In genomic region chr11:128901655-128902514, GRCh38 we compare ENCODE assay signal across 1 cellular context.
TF ChIP-seq lines count a peak whose summit lies in the region.

No MANE protein-coding gene starts in this region.

TF ChIP-seq in H1, 55 proteins besides CTCF, POLR2A, EP300 and RAD21:
- TF ChIP-seq EZH2 (IDR thresholded peaks at IDR 0.05; ENCODE audit: low read depth, low read length, severe bottlenecking) (peak; percentile 70), CHD2 (IDR thresholded peaks at IDR 0.05; ENCODE audit: low read length) (no peak), CHD7 (IDR thresholded peaks at IDR 0.05; ENCODE audit: insufficient replicate concordance, low read length) (no peak), SIN3A (conservative IDR thresholded peaks at IDR 0.05 in 1 of 2, IDR thresholded peaks at IDR 0.05 in 1 of 2; ENCODE audit: low read depth in 1 of 2, low read length in 2 of 2) (0 out of 4 replicates have a peak, but pooled peaks of 1 of the 2 experiments have one; percentile 49), FOSL1 (IDR thresholded peaks at IDR 0.05; ENCODE audit: insufficient read depth, low read depth, low read length) (no peak), HDAC6 (IDR thresholded peaks at IDR 0.05; ENCODE audit: low read depth, low read length) (no peak), RFX5 (IDR thresholded peaks at IDR 0.05; ENCODE audit: borderline replicate concordance, low read depth, low read length) (no peak), CBX8 (IDR thresholded peaks at IDR 0.05; ENCODE audit: borderline replicate concordance, low read depth, low read length) (no peak), MAFK (IDR thresholded peaks at IDR 0.05; ENCODE audit: low read depth, low read length) (no peak), RBBP5 (IDR thresholded peaks at IDR 0.05; ENCODE audit: borderline replicate concordance, low read depth, low read length) (no peak), BACH1 (IDR thresholded peaks at IDR 0.05; ENCODE audit: low read length) (no peak), TAF7 (optimal IDR thresholded peaks at IDR 0.05; ENCODE audit: borderline replicate concordance, low read depth, low read length) (no peak), SUZ12 (IDR thresholded peaks at IDR 0.05; ENCODE audit: low read length) (peak; percentile 85), ASH2L (IDR thresholded peaks at IDR 0.05; ENCODE audit: low read length) (no peak), SAP30 (IDR thresholded peaks at IDR 0.05; ENCODE audit: insufficient read depth, insufficient replicate concordance, low read length) (no peak), KDM4A (IDR thresholded peaks at IDR 0.05; ENCODE audit: low read depth, low read length, severe bottlenecking) (no peak), HDAC2 (IDR thresholded peaks at IDR 0.05; ENCODE audit: borderline replicate concordance in 1 of 2, low read depth in 2 of 2, low read length in 2 of 2) (no peak), SIRT6 (IDR thresholded peaks at IDR 0.05; ENCODE audit: low read length) (no peak), TBP (IDR thresholded peaks at IDR 0.05; ENCODE audit: low read depth, low read length) (no peak), TAF1 (IDR thresholded peaks at IDR 0.05; ENCODE audit: low read depth, low read length) (no peak), JUN (IDR thresholded peaks at IDR 0.05; ENCODE audit: low read depth, low read length) (no peak), CEBPB (IDR thresholded peaks at IDR 0.05; ENCODE audit: low read depth, low read length) (no peak), SP1 (IDR thresholded peaks at IDR 0.05; ENCODE audit: low read depth, low read length) (no peak), CTBP2 (IDR thresholded peaks at IDR 0.05; ENCODE audit: borderline replicate concordance, insufficient read depth, insufficient read length, low read length) (peak; percentile 88), BCL11A (IDR thresholded peaks at IDR 0.05; ENCODE audit: low read depth in 2 of 2, low read length in 2 of 2) (no peak), ZNF274 (IDR thresholded peaks at IDR 0.05; ENCODE audit: borderline replicate concordance, extremely low read depth, low read length) (no peak), MAX (IDR thresholded peaks at IDR 0.05) (no peak), GTF2F1 (IDR thresholded peaks at IDR 0.05; ENCODE audit: borderline replicate concordance, low read depth, low read length) (no peak), RNF2 (IDR thresholded peaks at IDR 0.05; ENCODE audit: borderline replicate concordance, low read depth, low read length, missing control alignments, poor library complexity, severe bottlenecking) (peak; percentile 5), NRF1 (IDR thresholded peaks at IDR 0.05; ENCODE audit: low read depth, low read length) (no peak), JUND (IDR thresholded peaks at IDR 0.05; ENCODE audit: low read length) (no peak), TCF12 (IDR thresholded peaks at IDR 0.05; ENCODE audit: low read depth, low read length) (no peak), EGR1 (IDR thresholded peaks at IDR 0.05; ENCODE audit: borderline replicate concordance, low read depth, low read length) (no peak), TEAD4 (IDR thresholded peaks at IDR 0.05; ENCODE audit: low read depth, low read length) (no peak), POU5F1 (IDR thresholded peaks at IDR 0.05; ENCODE audit: low read depth, low read length) (no peak), BRCA1 (IDR thresholded peaks at IDR 0.05; ENCODE audit: low read depth, low read length) (no peak), SP2 (IDR thresholded peaks at IDR 0.05; ENCODE audit: low read length) (no peak), SIX5 (IDR thresholded peaks at IDR 0.05; ENCODE audit: low read depth, low read length) (no peak), RXRA (IDR thresholded peaks at IDR 0.05; ENCODE audit: insufficient read depth, low read depth, low read length) (no peak), GABPA (IDR thresholded peaks at IDR 0.05; ENCODE audit: borderline replicate concordance, insufficient read depth, low read length) (no peak)
- TF ChIP-seq, protein P1, sequence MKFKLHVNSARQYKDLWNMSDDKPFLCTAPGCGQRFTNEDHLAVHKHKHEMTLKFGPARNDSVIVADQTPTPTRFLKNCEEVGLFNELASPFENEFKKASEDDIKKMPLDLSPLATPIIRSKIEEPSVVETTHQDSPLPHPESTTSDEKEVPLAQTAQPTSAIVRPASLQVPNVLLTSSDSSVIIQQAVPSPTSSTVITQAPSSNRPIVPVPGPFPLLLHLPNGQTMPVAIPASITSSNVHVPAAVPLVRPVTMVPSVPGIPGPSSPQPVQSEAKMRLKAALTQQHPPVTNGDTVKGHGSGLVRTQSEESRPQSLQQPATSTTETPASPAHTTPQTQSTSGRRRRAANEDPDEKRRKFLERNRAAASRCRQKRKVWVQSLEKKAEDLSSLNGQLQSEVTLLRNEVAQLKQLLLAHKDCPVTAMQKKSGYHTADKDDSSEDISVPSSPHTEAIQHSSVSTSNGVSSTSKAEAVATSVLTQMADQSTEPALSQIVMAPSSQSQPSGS (IDR thresholded peaks at IDR 0.05; ENCODE audit: low read length), result no peak
